ENCODE assay signal across 17 cellular contexts in the genomic region with DNA sequence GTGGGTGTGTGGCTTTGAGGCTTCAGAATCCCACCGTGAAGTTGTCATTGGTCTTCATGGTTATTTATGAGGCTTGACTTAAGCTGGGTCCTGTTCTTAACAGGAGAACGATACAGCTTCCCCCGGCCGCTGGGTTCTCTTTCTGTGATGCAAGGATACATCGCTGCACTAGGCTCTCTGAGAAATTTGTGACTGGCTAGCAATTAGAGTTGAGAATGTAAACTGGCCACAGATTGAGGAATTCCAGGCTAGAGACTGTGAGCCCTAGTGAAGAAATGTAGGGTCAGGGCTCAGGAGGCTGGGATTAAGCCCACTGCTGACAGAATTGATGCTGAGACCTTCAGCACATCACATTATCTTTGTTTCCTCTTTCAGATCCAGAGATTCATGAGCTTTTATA. TPM values are rescaled to one million over a fixed set of nuclear protein-coding genes. Genes with fewer than 3 reads are reported as not detected.
A peak's percentile ranks its signal among the peaks of the same experiment; 100 is the strongest.
DNase-seq lines count a peak whose midpoint lies in the region; ATAC-seq and TF ChIP-seq lines count a peak whose summit lies in the region.
"Had no signal": no experiment of that assay in that cellular context is flagged by ENCODE, and none has a peak within 500 bp of the region (broad histone marks: within the 10 kb centered on the region; RNA-seq: fewer than 3 reads in every experiment).

No MANE protein-coding gene starts in this region.

- H4K8ac ChIP-seq in mesenchymal stem cell (ENCODE audit: low read length) = no peak overlapping the region

- H2BK120ac ChIP-seq in mesenchymal stem cell (ENCODE audit: low read depth, low read length) = no peak overlapping the region

- H3K14ac ChIP-seq in mesenchymal stem cell (ENCODE audit: low read length in 2 of 2) = no peak overlapping the region

- ATAC-seq in GM21723 (IDR thresholded peaks at IDR 0.05; ENCODE audit: unreplicated experiment) (peak; percentile 0), activated B cell treated with CpG ODN at 0.5 μM for 24 hours (ENCODE audit: low read depth) (no peak), HG03045 (IDR thresholded peaks at IDR 0.05; ENCODE audit: unreplicated experiment) (no peak)
- ATAC-seq: left lung had no signal

- H3K79me1 ChIP-seq in mesenchymal stem cell (replicated peaks; ENCODE audit: low read length, poor library complexity, severe bottlenecking) = peaks cover 13% of the 10 kb centered on the region

- H3K9me3 Mint-ChIP-seq in activated B cell treated with CpG ODN at 0.5 μM for 24 hours = no peaks in the 10 kb centered on the region
- H3K9me3 Mint-ChIP-seq: activated naive CD4-positive, alpha-beta T cell treated with anti-CD3 and anti-CD28 coated beads, Interleukin-2, amount 50 U/mL, for 72 hours had no signal

- DNase-seq in activated B cell treated with CpG ODN at 0.5 μM for 24 hours (no peak), mesenchymal stem cell (peak; percentile 72), A172 (ENCODE audit: low spot score) (no peak), NCI-H1436 (lab: John Stamatoyannopoulos, UW) (no peak)
- DNase-seq: BE2C, DMS 273 treated with DMSO at 0.1 percent for 48 hours, dorsolateral prefrontal cortex, erythroblast, Karpas-422, left lung, NCI-H1417 treated with DMSO at 0.1 percent for 48 hours, ovary, right lobe of liver had no signal

- H3K36me3 ChIP-seq in BLaER1 treated with 17β-estradiol and CSF1 and Interleukin-3, amounts not matched to agents 10 nM and 100 nM = peaks cover 1 to 26% (median 16%) of the 10 kb centered on the region in 11 experiments; a peak in 14 of 22 replicates
- no peaks in the 10 kb centered on the region for H3K36me3 ChIP-seq in mesenchymal stem cell (ENCODE audit: control insufficient read depth in 1 of 2, insufficient read depth in 2 of 2, low read depth in 1 of 2, low read length in 2 of 2)
- H3K36me3 ChIP-seq: BE2C, left lung, ovary, right lobe of liver had no signal

- no peak overlapping the region for H2BK5ac ChIP-seq in mesenchymal stem cell (ENCODE audit: low read depth, low read length, poor library complexity, severe bottlenecking)

- peak overlapping the region; percentile 71 to 93 (median 82); a peak in 21 of 22 replicates for H3K4me2 ChIP-seq in BLaER1 treated with 17β-estradiol and CSF1 and Interleukin-3, amounts not matched to agents 10 nM and 100 nM
- no peak overlapping the region for H3K4me2 ChIP-seq in mesenchymal stem cell (ENCODE audit: low read length, poor library complexity, severe bottlenecking)

- peak overlapping the region; percentile 68 for H3K4me3 Mint-ChIP-seq in activated B cell treated with CpG ODN at 0.5 μM for 24 hours

- TF ChIP-seq CTCF in activated B cell treated with CpG ODN at 0.5 μM for 24 hours (IDR thresholded peaks at IDR 0.05) = no peak

- H3K4me1 Mint-ChIP-seq in activated B cell treated with CpG ODN at 0.5 μM for 24 hours = peaks cover 64% of the 10 kb centered on the region

- peak overlapping the region in 9 of 11 experiments; percentile 30 to 70 (median 56); a peak in 14 of 22 replicates for H3K9ac ChIP-seq in BLaER1 treated with 17β-estradiol and CSF1 and Interleukin-3, amounts not matched to agents 10 nM and 100 nM
- no peak overlapping the region for H3K9ac ChIP-seq in mesenchymal stem cell (ENCODE audit: low read length)

- H2BK15ac ChIP-seq in mesenchymal stem cell (ENCODE audit: low read depth, poor library complexity, severe bottlenecking) = no peak overlapping the region

- 69% methylated on average over 5 of the region's 5 CpGs for WGBS in mesenchymal stem cell

- peaks cover 0 to 97% (median 0%) of the 10 kb centered on the region in 11 experiments; a peak in 8 of 22 replicates for H4K20me1 ChIP-seq in BLaER1 treated with 17β-estradiol and CSF1 and Interleukin-3, amounts not matched to agents 10 nM and 100 nM

- no peak overlapping the region for H3K23ac ChIP-seq in mesenchymal stem cell (ENCODE audit: low read length in 2 of 2)

- peak overlapping the region in 9 of 11 experiments; percentile 32 to 85 (median 63); a peak in 17 of 22 replicates for H3K27ac ChIP-seq in BLaER1 treated with 17β-estradiol and CSF1 and Interleukin-3, amounts not matched to agents 10 nM and 100 nM
- no peak overlapping the region for H3K27ac ChIP-seq in mesenchymal stem cell (ENCODE audit: low read length, poor library complexity, severe bottlenecking)
- H3K27ac ChIP-seq: dorsolateral prefrontal cortex, left lung, ovary, right lobe of liver had no signal

- peaks cover 0 to 4% (median 0%) of the 10 kb centered on the region in 11 experiments; a peak in 7 of 22 replicates for H3K9me3 ChIP-seq in BLaER1 treated with 17β-estradiol and CSF1 and Interleukin-3, amounts not matched to agents 10 nM and 100 nM (replicated peaks in 1 of 11)
- no peaks in the 10 kb centered on the region for H3K9me3 ChIP-seq in mesenchymal stem cell (ENCODE audit: control insufficient read depth, low read length)
- H3K9me3 ChIP-seq: BE2C, left lung, ovary, right lobe of liver had no signal

- peaks cover 86 to 100% (median 98%) of the 10 kb centered on the region in 10 experiments for H3K4me1 ChIP-seq in BLaER1 treated with 17β-estradiol and CSF1 and Interleukin-3, amounts not matched to agents 10 nM and 100 nM
- H3K4me1 ChIP-seq in mesenchymal stem cell (ENCODE audit: control insufficient read depth, insufficient read depth, low read depth, low read length) = no peaks in the 10 kb centered on the region
- H3K4me1 ChIP-seq: BE2C, right lobe of liver had no signal

- H3K36me3 Mint-ChIP-seq in activated B cell treated with CpG ODN at 0.5 μM for 24 hours (ENCODE audit: low read depth) = peaks cover 13% of the 10 kb centered on the region
- H3K36me3 Mint-ChIP-seq: activated naive CD4-positive, alpha-beta T cell treated with anti-CD3 and anti-CD28 coated beads, Interleukin-2, amount 50 U/mL, for 72 hours had no signal

- no peak overlapping the region for H4K91ac ChIP-seq in mesenchymal stem cell (ENCODE audit: low read length)

- H3K27me3 Mint-ChIP-seq in activated B cell treated with CpG ODN at 0.5 μM for 24 hours = no peaks in the 10 kb centered on the region

- H3K27me3 ChIP-seq in BLaER1 treated with 17β-estradiol and CSF1 and Interleukin-3, amounts not matched to agents 10 nM and 100 nM = no peaks in the 10 kb centered on the region
- no peaks in the 10 kb centered on the region for H3K27me3 ChIP-seq in mesenchymal stem cell (ENCODE audit: control insufficient read depth in 1 of 2, insufficient read depth in 1 of 2, low read length in 2 of 2)
- H3K27me3 ChIP-seq: BE2C, dorsolateral prefrontal cortex, left lung, right lobe of liver had no signal

- CTCF ChIA-PET in activated B cell treated with CpG ODN at 0.5 μM for 24 hours (lab: Charles Lee) = interaction anchor here (0.6 to 1.9 kb wide), 5 partner anchors 11 to 165 kb away, joined by 3 to 5 read pairs (median 4); no protein-coding TSS in a partner anchor

- H3K27ac Mint-ChIP-seq in activated B cell treated with CpG ODN at 0.5 μM for 24 hours = peak overlapping the region; percentile 90

- intact Hi-C loops in activated B cell treated with CpG ODN at 0.5 μM for 24 hours (cut with micrococcal nuclease) = loop anchor here (1.0 to 2.0 kb wide), 2 partner anchors 8 to 635 kb away; a partner anchor contains a TSS

- POLR2A ChIA-PET in activated B cell treated with CpG ODN at 0.5 μM for 24 hours (lab: Charles Lee) = interaction anchor here (0.6 to 2.3 kb wide), 10 partner anchors 8 to 128 kb away, joined by 3 to 11 read pairs (median 4); a partner anchor contains a TSS

- no peak overlapping the region for H3K4ac ChIP-seq in mesenchymal stem cell (ENCODE audit: low read depth in 1 of 2, low read length in 2 of 2)

- H2AK5ac ChIP-seq in mesenchymal stem cell (ENCODE audit: low read length, severe bottlenecking) = no peak overlapping the region

- no peak overlapping the region for H3K18ac ChIP-seq in mesenchymal stem cell (ENCODE audit: low read depth in 1 of 2, low read length in 2 of 2)

- H3K4me3 ChIP-seq in BLaER1 treated with 17β-estradiol and CSF1 and Interleukin-3, amounts not matched to agents 10 nM and 100 nM = peak overlapping the region in 3 of 10 experiments; percentile 5 to 8 (median 6); a peak in 2 of 20 replicates
- H3K4me3 ChIP-seq in mesenchymal stem cell (ENCODE audit: insufficient read depth in 1 of 2, low read depth in 1 of 2, low read length in 2 of 2) = no peak overlapping the region
- H3K4me3 ChIP-seq: dorsolateral prefrontal cortex, left lung, ovary, right lobe of liver had no signal

- H2AFZ ChIP-seq in mesenchymal stem cell (ENCODE audit: low read depth, low read length) = no peak overlapping the region

- no peak overlapping the region for H2BK12ac ChIP-seq in mesenchymal stem cell (ENCODE audit: low read length in 2 of 2)

RNA-seq across cellular contexts. Expression of a gene that starts 29.8 kb away (rescaled TPM):
- total RNA-seq in activated B cell treated with CpG ODN at 0.5 μM for 24 hours = 66.7 and 69.0 TPM in 2 replicates
- polyA plus RNA-seq in mesenchymal stem cell (2013, experiment 1 of 2) = 75.8 TPM
- polyA plus RNA-seq in mesenchymal stem cell (2013, experiment 2 of 2) = 73.2 TPM
- 22.9 and 31.8 TPM in 2 replicates for total RNA-seq in A172 (2014; rRNA removed; shearing (Covaris generic))
